Comparison of ENCODE assay signal across 22 cellular contexts in the genomic region with DNA sequence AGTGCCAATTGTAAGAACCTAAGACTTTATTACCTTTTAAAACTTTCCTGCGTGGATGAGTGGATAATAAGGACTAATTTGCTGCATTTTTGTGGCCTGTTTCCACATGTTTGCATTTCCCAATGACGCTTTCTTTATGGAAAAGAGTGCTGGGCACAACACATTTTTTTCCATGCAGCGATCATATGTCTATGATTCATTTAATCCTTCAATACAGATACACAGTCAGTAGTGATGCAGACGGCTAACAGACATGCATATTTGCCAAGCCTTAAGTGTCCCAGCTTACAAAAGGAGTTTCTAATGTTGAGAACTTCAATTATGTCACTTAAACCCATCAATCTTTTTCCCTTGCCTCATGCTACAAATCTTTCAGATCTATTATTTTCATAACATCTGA.
DNase-seq lines count a peak whose midpoint lies in the region; ATAC-seq and TF ChIP-seq lines count a peak whose summit lies in the region.
"Had no signal": no experiment of that assay in that cellular context is flagged by ENCODE, and none has a peak within 500 bp of the region (broad histone marks: within the 10 kb centered on the region; RNA-seq: fewer than 3 reads in every experiment).

No MANE protein-coding gene starts in this region.

- peaks cover 13% of the 10 kb centered on the region for H3K4me1 Mint-ChIP-seq in MCF 10A (ENCODE audit: insufficient read depth, unreplicated experiment)
- H3K4me1 Mint-ChIP-seq: mesothelial cell of epicardium had no signal

- peak overlapping the region; percentile 70 for H3K27ac Mint-ChIP-seq in MCF 10A (ENCODE audit: low read depth, unreplicated experiment)
- H3K27ac Mint-ChIP-seq: activated CD8-positive, alpha-beta T cell treated with anti-CD3 and anti-CD28 coated beads, Interleukin-2, amount 10 ng/mL, durations not matched to agents 7 days and 5 days; activated naive CD8-positive, alpha-beta T cell treated with anti-CD3 and anti-CD28 coated beads, Interleukin-2, amount 50 U/mL, for 24 hours; mesothelial cell of epicardium had no signal

- TF ChIP-seq CTCF in MCF 10A (IDR thresholded peaks at IDR 0.05; ENCODE audit: unreplicated experiment) (no peak), breast epithelium (IDR thresholded peaks at IDR 0.05) (no peak), RWPE2 (IDR thresholded peaks at IDR 0.05; ENCODE audit: poor library complexity, severe bottlenecking) (no peak)

- H3K27ac ChIP-seq in breast epithelium, result no peak overlapping the region
- peak overlapping the region; percentile 56 for H3K27ac ChIP-seq in RWPE2 (ENCODE audit: poor library complexity, severe bottlenecking)
- no peak overlapping the region for H3K27ac ChIP-seq in SJCRH30
- H3K27ac ChIP-seq: coronary artery, neutrophil, right lobe of liver had no signal

- no peak overlapping the region for H3K4me3 Mint-ChIP-seq in MCF 10A (ENCODE audit: unreplicated experiment)
- H3K4me3 Mint-ChIP-seq: activated CD8-positive, alpha-beta T cell treated with anti-CD3 and anti-CD28 coated beads, Interleukin-2, amount 10 ng/mL, durations not matched to agents 7 days and 5 days; activated naive CD8-positive, alpha-beta T cell treated with anti-CD3 and anti-CD28 coated beads, Interleukin-2, amount 50 U/mL, for 24 hours; CD8-positive, alpha-beta memory T cell; mesothelial cell of epicardium had no signal

- H3K4me1 ChIP-seq in breast epithelium (no peaks in the 10 kb centered on the region), RWPE2 (ENCODE audit: insufficient read depth, poor library complexity, severe bottlenecking) (peaks cover 16% of the 10 kb centered on the region), SJCRH30 (no peaks in the 10 kb centered on the region)
- H3K4me1 ChIP-seq: right lobe of liver had no signal

- no peaks in the 10 kb centered on the region for H3K27me3 Mint-ChIP-seq in MCF 10A (ENCODE audit: insufficient read depth, unreplicated experiment)
- H3K27me3 Mint-ChIP-seq: CD8-positive, alpha-beta memory T cell had no signal

- ATAC-seq in RWPE2 (ENCODE audit: low read depth) (peak; percentile 95), esophagus mucosa (peak; percentile 90)
- ATAC-seq: activated CD8-positive, alpha-beta T cell treated with anti-CD3 and anti-CD28 coated beads, Interleukin-2, amount 10 ng/mL, durations not matched to agents 7 days and 5 days; activated naive CD8-positive, alpha-beta T cell treated with anti-CD3 and anti-CD28 coated beads, Interleukin-2, amount 50 U/mL, for 24 hours; GM12878; right lobe of liver had no signal

- H3K9me3 ChIP-seq in breast epithelium (no peaks in the 10 kb centered on the region), RWPE2 (ENCODE audit: severe bottlenecking) (no peaks in the 10 kb centered on the region), SJCRH30 (replicated peaks) (no peaks in the 10 kb centered on the region)
- H3K9me3 ChIP-seq: neutrophil, right lobe of liver had no signal

- TF ChIP-seq POLR2A in breast epithelium (IDR thresholded peaks at IDR 0.05), result no peak

- POLR2A ChIA-PET in MCF 10A (lab: Yijun Ruan, JAX), result interaction anchor here (0.5 to 4.2 kb wide), 10 partner anchors 10 to 168 kb away, joined by 3 to 40 read pairs (median 4); no protein-coding TSS in a partner anchor

- H3K36me3 ChIP-seq in breast epithelium (no peaks in the 10 kb centered on the region), RWPE2 (ENCODE audit: low read depth) (no peaks in the 10 kb centered on the region), SJCRH30 (no peaks in the 10 kb centered on the region)
- H3K36me3 ChIP-seq: neutrophil, right lobe of liver had no signal

- H3K27me3 ChIP-seq in breast epithelium, result no peaks in the 10 kb centered on the region
- H3K27me3 ChIP-seq in RWPE2 (ENCODE audit: insufficient read depth, poor library complexity, severe bottlenecking), result no peaks in the 10 kb centered on the region
- 0 out of 2 replicates have a peak, but pooled peaks cover 4% of the 10 kb centered on the region for H3K27me3 ChIP-seq in SJCRH30
- H3K27me3 ChIP-seq: neutrophil, right lobe of liver had no signal

- CTCF ChIA-PET in MCF 10A (lab: Yijun Ruan, JAX), result interaction anchor here (0.9 kb wide), 1 partner anchor 159 kb away, joined by 3 read pairs; no protein-coding TSS in a partner anchor

- no peaks in the 10 kb centered on the region for H3K9me3 Mint-ChIP-seq in MCF 10A (ENCODE audit: unreplicated experiment)
- H3K9me3 Mint-ChIP-seq: activated naive CD8-positive, alpha-beta T cell treated with anti-CD3 and anti-CD28 coated beads, Interleukin-2, amount 50 U/mL, for 24 hours; CD8-positive, alpha-beta memory T cell; mesothelial cell of epicardium had no signal

- BruUV-seq in MCF 10A (replicated peaks; lab: Mats Ljungman, UMichigan), result no TSS peak

- H3K36me3 Mint-ChIP-seq in MCF 10A (ENCODE audit: insufficient read depth, unreplicated experiment), result no peaks in the 10 kb centered on the region
- H3K36me3 Mint-ChIP-seq: CD8-positive, alpha-beta memory T cell; mesothelial cell of epicardium had no signal

- intact Hi-C loops in MCF 10A (cut with micrococcal nuclease) (no loop called here), breast epithelium (cut with DNase I; ENCODE audit: low total_unique reads) (no loop called here)

- DNase-seq in MCF 10A (ENCODE audit: unreplicated experiment) (peak; percentile 50), breast epithelium (ENCODE audit: low spot score in 2 of 2) (no peak), RWPE2 (ENCODE audit: low spot score) (no peak), stromal cell of bone marrow (ENCODE audit: low read depth) (peak; percentile 31), SJCRH30 (no peak), DMS 273 treated with DMSO at 0.1 percent for 48 hours (lab: John Stamatoyannopoulos, UW) (no peak)
- DNase-seq in stimulated activated CD4-positive, alpha-beta T cell treated with anti-CD3 and anti-CD28 coated beads, Interleukin-15, amount 100 ng/mL, for 24 hours, result no peak
- DNase-seq: activated CD8-positive, alpha-beta T cell treated with anti-CD3 and anti-CD28 coated beads, Interleukin-2, amount 10 ng/mL, durations not matched to agents 7 days and 5 days; activated naive CD8-positive, alpha-beta T cell treated with anti-CD3 and anti-CD28 coated beads, Interleukin-2, amount 50 U/mL, for 24 hours; CD8-positive, alpha-beta memory T cell; erythroblast; NCI-H2081 treated with DMSO at 0.1 percent for 48 hours; right lobe of liver; RPMI8226; stimulated activated CD4-positive, alpha-beta T cell treated with anti-CD3 and anti-CD28 coated beads, Interleukin-2, amount 100 ng/mL, for 24 hours; substantia nigra; T-helper 1 cell had no signal

- no peak overlapping the region for H3K4me3 ChIP-seq in breast epithelium
- H3K4me3 ChIP-seq in RWPE2 (ENCODE audit: severe bottlenecking), result no peak overlapping the region
- H3K4me3 ChIP-seq in SJCRH30, result no peak overlapping the region
- H3K4me3 ChIP-seq: coronary artery, GM12878, right lobe of liver had no signal

Comparison
In these comparisons a context has a peak if more than half of its experiments do, and no peak if none do; other contexts are left out.
1. DNase-seq: peak in MCF 10A (single experiment) and stromal cell of bone marrow (single experiment); none in breast epithelium (0 of 2), RWPE2 (single experiment), stimulated activated CD4-positive, alpha-beta T cell treated with anti-CD3 and anti-CD28 coated beads, Interleukin-15, amount 100 ng/mL, for 24 hours (single experiment), SJCRH30 (0 of 2) and DMS 273 treated with DMSO at 0.1 percent for 48 hours (single experiment).